8 cellular contexts compared by ENCODE assay signal in genomic region chr13:74132768-74133656, GRCh38. TPM values are rescaled to one million over a fixed set of nuclear protein-coding genes. Genes with fewer than 3 reads are reported as not detected.
DNase-seq lines count a peak whose midpoint lies in the region; ATAC-seq and TF ChIP-seq lines count a peak whose summit lies in the region.

No MANE protein-coding gene starts in this region.

- H3K36me3 ChIP-seq in naive thymus-derived CD4-positive, alpha-beta T cell (ENCODE audit: control insufficient read depth in 2 of 3, insufficient read depth in 3 of 3, low read length in 3 of 3), result peaks cover 0 to 6% (median 0%) of the 10 kb centered on the region in 3 experiments
- H3K36me3 ChIP-seq in tibial artery, result no peaks in the 10 kb centered on the region

- peaks cover 29 to 39% of the 10 kb centered on the region in 2 donors for H3K4me1 ChIP-seq in naive thymus-derived CD4-positive, alpha-beta T cell (ENCODE audit: control insufficient read depth in 2 of 2, insufficient read depth in 2 of 2, low read length in 2 of 2)
- H3K4me1 ChIP-seq in tibial artery, result peaks cover 0 to 40% (median 23%) of the 10 kb centered on the region in 4 donors

- peaks cover 19 to 45% (median 44%) of the 10 kb centered on the region in 7 donors for H3K4me1 Mint-ChIP-seq in naive thymus-derived CD4-positive, alpha-beta T cell

- peak overlapping the region; percentile 97 to 100 (median 99) for H3K27ac Mint-ChIP-seq in naive thymus-derived CD4-positive, alpha-beta T cell

- TF ChIP-seq CTCF in epithelial cell of proximal tubule (conservative IDR thresholded peaks at IDR 0.05; ENCODE audit: low read depth, low read length) (no peak), tibial artery (IDR thresholded peaks at IDR 0.05) (no peak)

- peaks cover 0 to 2% (median 0%) of the 10 kb centered on the region in 5 donors for H3K27me3 Mint-ChIP-seq in naive thymus-derived CD4-positive, alpha-beta T cell

- POLR2A ChIA-PET in naive thymus-derived CD4-positive, alpha-beta T cell (lab: Charles Lee), result interaction anchor here (0.6 to 8.0 kb wide), 34 partner anchors 12 to 622 kb away, joined by 3 to 122 read pairs (median 4); no protein-coding TSS in a partner anchor

- H3K9me3 ChIP-seq in naive thymus-derived CD4-positive, alpha-beta T cell (ENCODE audit: control insufficient read depth in 2 of 3, low read length in 3 of 3), result no peaks in the 10 kb centered on the region
- H3K9me3 ChIP-seq in tibial artery, result no peaks in the 10 kb centered on the region

- peaks cover 0 to 6% (median 0%) of the 10 kb centered on the region in 5 donors for H3K36me3 Mint-ChIP-seq in naive thymus-derived CD4-positive, alpha-beta T cell

- ATAC-seq in naive thymus-derived CD4-positive, alpha-beta T cell, result no peak
- ATAC-seq in HG03135 (IDR thresholded peaks at IDR 0.05; ENCODE audit: unreplicated experiment) (no peak), GM18520 (IDR thresholded peaks at IDR 0.05; ENCODE audit: unreplicated experiment) (no peak)

- DNase-seq in COR-L47 (lab: John Stamatoyannopoulos, UW), result peak; percentile 28
- peak; percentile 46 for DNase-seq in NCI-H146 treated with DMSO at 0.1 percent for 48 hours (lab: John Stamatoyannopoulos, UW; ENCODE audit: unreplicated experiment)
- peak; percentile 36 for DNase-seq in activated T-cell treated with anti-CD3 and anti-CD28 coated beads for 48 hours (ENCODE audit: low read depth)
- no peak for DNase-seq in epithelial cell of proximal tubule (ENCODE audit: low read depth)
- peak; percentile 19 to 68 (median 48) for DNase-seq in naive thymus-derived CD4-positive, alpha-beta T cell
- peak; percentile 40 to 71 for DNase-seq in tibial artery

- intact Hi-C loops in naive thymus-derived CD4-positive, alpha-beta T cell (cut with micrococcal nuclease), result loop anchor here (1.0 to 5.0 kb wide), 22 partner anchors 10 to 1406 kb away; partner anchors contain the start of genes PIBF1 (in 2 of the 2), BORA (in 1 of the 2), DIS3 (in 1 of the 2) and KLF5 (in 1 of the 2)
- intact Hi-C loops in tibial artery (cut with DNase I; ENCODE audit: low total_unique reads), result loop anchor here (10.0 kb wide), 4 partner anchors 68 to 298 kb away; no protein-coding TSS in a partner anchor

- H3K27me3 ChIP-seq in naive thymus-derived CD4-positive, alpha-beta T cell (ENCODE audit: control insufficient read depth in 2 of 2, insufficient read depth in 2 of 2, low read length in 2 of 2), result no peaks in the 10 kb centered on the region
- H3K27me3 ChIP-seq in tibial artery, result no peaks in the 10 kb centered on the region

- peaks cover 0 to 5% (median 0%) of the 10 kb centered on the region in 11 donors for H3K9me3 Mint-ChIP-seq in naive thymus-derived CD4-positive, alpha-beta T cell

- H3K4me3 ChIP-seq in epithelial cell of proximal tubule (ENCODE audit: low read depth, low read length) (peak overlapping the region; percentile 93), tibial artery (peak overlapping the region; percentile 73 to 93)
- H3K4me3 ChIP-seq in naive thymus-derived CD4-positive, alpha-beta T cell (ENCODE audit: low read length), result peak overlapping the region; percentile 86

- H3K4me3 Mint-ChIP-seq in naive thymus-derived CD4-positive, alpha-beta T cell, result peak overlapping the region in 8 of 10 donors; percentile 92 to 100 (median 97)

- CTCF ChIA-PET in naive thymus-derived CD4-positive, alpha-beta T cell (lab: Charles Lee), result interaction anchor here (0.6 to 5.9 kb wide), 5 partner anchors 72 to 322 kb away, joined by 3 to 73 read pairs (median 3); no protein-coding TSS in a partner anchor

- H3K27ac ChIP-seq in naive thymus-derived CD4-positive, alpha-beta T cell (ENCODE audit: low read depth, low read length), result peak overlapping the region; percentile 98
- H3K27ac ChIP-seq in tibial artery, result peak overlapping the region; percentile 97 to 98

RNA-seq across cellular contexts. Expression of gene KLF12, which starts 1.2 kb away (rescaled TPM):
- 3.0 and 4.3 TPM in 2 replicates for total RNA-seq in epithelial cell of proximal tubule
- 10 to 100 TPM; 34.0 to 86.9 (median 81.9) TPM for total RNA-seq in naive thymus-derived CD4-positive, alpha-beta T cell
- 10 to 100 TPM; 19.9 to 24.8 TPM for polyA plus RNA-seq in naive thymus-derived CD4-positive, alpha-beta T cell
